Comparison of ENCODE assay signal across 14 cellular contexts in the genomic region with DNA sequence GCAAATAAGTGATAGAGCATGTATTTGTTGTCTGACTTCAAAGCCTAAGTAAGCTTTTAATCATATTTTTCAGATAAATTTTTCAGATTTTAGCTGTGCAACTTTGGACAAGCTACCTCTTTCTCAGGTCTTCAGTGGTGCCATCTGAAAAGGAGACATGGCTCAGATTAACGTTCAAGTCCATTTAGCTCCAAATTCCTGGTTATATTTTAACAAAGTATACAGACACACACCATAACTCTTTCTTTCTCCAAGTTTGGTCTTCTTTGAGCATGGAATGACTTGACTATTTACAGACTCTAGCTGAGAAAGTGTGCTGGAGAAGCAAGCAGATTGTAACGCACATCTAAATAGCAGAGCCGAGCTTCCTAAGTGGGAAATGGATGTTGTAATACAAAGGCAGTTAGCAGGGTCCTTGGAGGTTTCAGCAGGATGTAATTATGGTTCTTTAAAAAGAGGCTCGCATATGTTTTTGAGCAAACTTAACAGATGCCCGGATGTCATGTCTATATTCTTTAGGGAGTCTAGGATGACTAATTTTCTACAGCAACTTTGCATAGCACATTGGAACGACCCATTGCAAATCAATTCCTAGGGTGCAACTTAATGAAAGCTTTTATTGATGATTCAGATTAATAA.
A peak's percentile ranks its signal among the peaks of the same experiment; 100 is the strongest.
DNase-seq lines count a peak whose midpoint lies in the region; ATAC-seq and TF ChIP-seq lines count a peak whose summit lies in the region.
"Had no signal": no experiment of that assay in that cellular context is flagged by ENCODE, and none has a peak within 500 bp of the region (broad histone marks: within the 10 kb centered on the region; RNA-seq: fewer than 3 reads in every experiment).

No MANE protein-coding gene starts in this region.

- TF ChIP-seq CTCF in NB4 (IDR thresholded peaks at IDR 0.05; ENCODE audit: low read depth, low read length) (no peak), cardiac fibroblast (IDR thresholded peaks at IDR 0.05; ENCODE audit: low read depth, low read length) (no peak), osteoblast (IDR thresholded peaks at IDR 0.05; ENCODE audit: extremely low read depth, low read depth, low read length) (no peak)

- H3K36me3 ChIP-seq in osteoblast (ENCODE audit: insufficient read depth, low read length), result no peaks in the 10 kb centered on the region
- H3K36me3 ChIP-seq: ovary, spleen, uterus had no signal

- no peak overlapping the region for H3K4me2 ChIP-seq in osteoblast (ENCODE audit: insufficient read depth, low read length)

- peak overlapping the region; percentile 12 for H2AFZ ChIP-seq in osteoblast (ENCODE audit: low read length)

- peaks cover 73% of the 10 kb centered on the region for H3K4me1 ChIP-seq in osteoblast (ENCODE audit: insufficient read depth, low read length)
- H3K4me1 ChIP-seq: uterus had no signal

- no peaks in the 10 kb centered on the region for H3K27me3 ChIP-seq in osteoblast (ENCODE audit: insufficient read depth, low read length)
- H3K27me3 ChIP-seq: ovary, spleen, uterus had no signal

- DNase-seq in EH (ENCODE audit: low read depth) (peak; percentile 84), NB4 (ENCODE audit: low read depth) (peak; percentile 91), cardiac fibroblast (ENCODE audit: low read depth in 2 of 2) (peak; percentile 83 to 93), osteoblast (ENCODE audit: insufficient read length, low spot score, missing footprints) (no peak), globus pallidus (ENCODE audit: low spot score) (no peak)
- DNase-seq: activated CD8-positive, alpha-beta T cell treated with anti-CD3 and anti-CD28 coated beads for 36 hours; left colon; ovary; spleen; stimulated activated naive CD8-positive, alpha-beta T cell treated with anti-CD3 and anti-CD28 coated beads, Interleukin-15, Interleukin-2, amounts not matched to agents 100 U/mL and 50 U/mL, for 24 hours; uterus had no signal

- ATAC-seq in HG02973 (IDR thresholded peaks at IDR 0.05; ENCODE audit: unreplicated experiment) (no peak), GM19452 (IDR thresholded peaks at IDR 0.05; ENCODE audit: unreplicated experiment) (no peak), HG02623 (IDR thresholded peaks at IDR 0.05; ENCODE audit: unreplicated experiment) (no peak)
- ATAC-seq: activated CD8-positive, alpha-beta T cell treated with anti-CD3 and anti-CD28 coated beads for 36 hours; left colon; stimulated activated naive CD8-positive, alpha-beta T cell treated with anti-CD3 and anti-CD28 coated beads, Interleukin-15, Interleukin-2, amounts not matched to agents 100 U/mL and 50 U/mL, for 24 hours had no signal

- no peak for TF ChIP-seq POLR2A in NB4 (IDR thresholded peaks at IDR 0.05; ENCODE audit: extremely low read depth, insufficient read length)

- H4K20me1 ChIP-seq in osteoblast (ENCODE audit: insufficient read depth, low read length), result no peaks in the 10 kb centered on the region

- no peaks in the 10 kb centered on the region for H3K79me2 ChIP-seq in osteoblast (ENCODE audit: insufficient read depth, low read length)

- H3K4me3 ChIP-seq in NB4 (ENCODE audit: low read depth, low read length), result no peak overlapping the region
- H3K4me3 ChIP-seq in cardiac fibroblast (replicated peaks in 1 of 2; ENCODE audit: low read depth in 2 of 2, low read length in 2 of 2), result no peak overlapping the region
- no peak overlapping the region for H3K4me3 ChIP-seq in osteoblast (ENCODE audit: insufficient read depth, low read length)
- H3K4me3 ChIP-seq: ovary, spleen, uterus had no signal

- H3K9me3 ChIP-seq in osteoblast (ENCODE audit: low read depth, low read length), result no peaks in the 10 kb centered on the region
- H3K9me3 ChIP-seq: ovary, spleen, uterus had no signal

- peak overlapping the region; percentile 89 for H3K27ac ChIP-seq in osteoblast (ENCODE audit: low read depth, low read length)
- H3K27ac ChIP-seq: ovary, uterus had no signal

Comparison
In these comparisons a context has a peak if more than half of its experiments do, and no peak if none do; other contexts are left out.
1. DNase-seq: peak in EH (single experiment), NB4 (single experiment) and cardiac fibroblast (2 of 2); none in osteoblast (single experiment) and globus pallidus (single experiment).